Comparison of ENCODE assay signal across 3 cellular contexts in the genomic region with DNA sequence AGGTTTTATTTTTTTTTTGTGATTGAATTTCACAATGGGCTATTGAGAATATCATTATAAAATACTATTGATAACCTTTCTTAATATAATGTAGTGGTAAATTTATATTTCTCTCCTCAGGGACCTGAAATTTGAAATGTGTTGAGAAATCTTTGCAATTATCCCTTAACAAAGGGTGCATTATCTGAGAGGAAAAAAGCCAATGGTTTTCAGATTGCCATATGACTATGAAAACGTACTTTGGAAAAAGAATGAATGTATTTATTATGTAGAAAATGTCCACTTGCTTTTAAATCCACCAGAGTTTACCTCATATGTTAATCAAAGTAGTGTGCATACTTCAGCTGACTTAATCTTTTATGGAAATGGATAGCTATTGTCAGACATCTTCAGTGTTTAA.
"Had no signal": no experiment of that assay in that cellular context is flagged by ENCODE, and none has a peak within 500 bp of the region (broad histone marks: within the 10 kb centered on the region; RNA-seq: fewer than 3 reads in every experiment).

No MANE protein-coding gene starts in this region.

- DNase-seq: GDM1, GF-D8 had no signal

- ATAC-seq: GM12878 had no signal

- H3K4me3 ChIP-seq: GM12878 had no signal
